In the genomic region with DNA sequence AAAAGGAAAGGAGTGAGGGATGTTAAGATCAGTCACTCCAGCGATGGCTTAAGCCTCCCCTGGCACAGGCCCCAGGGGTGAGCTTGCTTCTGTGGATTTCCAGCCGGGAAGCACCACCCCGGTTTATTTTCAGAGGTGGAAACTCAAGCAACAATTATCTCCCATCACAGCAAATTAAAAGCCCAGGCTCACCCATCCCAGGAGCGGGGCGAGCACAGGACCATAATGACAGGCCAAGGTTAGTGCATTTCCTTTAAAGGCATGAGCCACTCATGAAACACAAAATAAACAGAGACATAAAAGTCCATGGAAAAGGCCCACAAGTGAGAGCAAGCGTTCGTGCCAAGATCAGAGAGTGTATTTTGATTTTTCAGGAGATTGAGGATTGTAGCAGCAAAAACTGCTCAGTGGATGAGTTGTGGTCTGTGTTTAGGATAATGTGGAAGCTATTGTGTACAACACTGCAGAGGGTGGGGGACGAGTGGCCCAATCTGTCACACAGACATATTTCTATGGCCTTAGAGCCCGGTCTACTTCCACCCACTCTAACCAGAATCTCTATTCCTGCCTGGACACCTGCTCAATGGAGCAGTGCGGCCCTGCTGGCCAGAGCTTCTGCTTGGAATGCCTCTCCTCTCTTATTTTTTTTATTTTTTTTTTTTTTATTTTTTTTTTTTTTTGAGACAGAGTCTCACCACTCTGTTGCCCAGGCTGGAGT, we compare ENCODE assay signal across 15 cellular contexts.
DNase-seq lines count a peak whose midpoint lies in the region; ATAC-seq and TF ChIP-seq lines count a peak whose summit lies in the region.
"Had no signal": no experiment of that assay in that cellular context is flagged by ENCODE, and none has a peak within 500 bp of the region (broad histone marks: within the 10 kb centered on the region; RNA-seq: fewer than 3 reads in every experiment).

No MANE protein-coding gene starts in this region.

- H3F3A ChIP-seq in PC-3 (ENCODE audit: low read length, unreplicated experiment), result no peaks in the 10 kb centered on the region

- H3K36me3 ChIP-seq in HEK293 (ENCODE audit: control insufficient read depth in 2 of 2, insufficient read depth in 1 of 2, low read length in 2 of 2) (no peaks in the 10 kb centered on the region), PC-3 (ENCODE audit: low read depth, low read length) (no peaks in the 10 kb centered on the region), hepatocyte (replicated peaks; ENCODE audit: insufficient read depth, low read depth) (no peaks in the 10 kb centered on the region)

- H3K79me2 ChIP-seq in PC-3 (ENCODE audit: low read length) (no peaks in the 10 kb centered on the region), hepatocyte (no peaks in the 10 kb centered on the region)

- intact Hi-C loops in PC-3 (cut with micrococcal nuclease), result loop anchor here (5.0 kb wide), 1 partner anchor 111 kb away; the partner anchor contains the start of gene CDC42EP3

- no peak for TF ChIP-seq CTCF in HEK293 (tag by site-specific recombination; IDR thresholded peaks at IDR 0.05)
- no peak for TF ChIP-seq CTCF in PC-3 (conservative IDR thresholded peaks at IDR 0.05; ENCODE audit: low read depth, low read length)
- TF ChIP-seq CTCF in hepatocyte (IDR thresholded peaks at IDR 0.05; ENCODE audit: poor library complexity), result no peak

- ATAC-seq in PC-3 (peak; percentile 51), HG03196 (IDR thresholded peaks at IDR 0.05; ENCODE audit: unreplicated experiment) (no peak)
- ATAC-seq: stimulated activated naive CD8-positive, alpha-beta T cell treated with anti-CD3 and anti-CD28 coated beads, Interleukin-15, Interleukin-2, amounts not matched to agents 100 U/mL and 50 U/mL, for 24 hours had no signal

- BruUV-seq in PC-3 (replicated peaks; lab: Mats Ljungman, UMichigan), result no TSS peak

- DNase-seq in PC-3 (peak; percentile 62), hepatocyte (ENCODE audit: low spot score) (no peak), stromal cell of bone marrow (ENCODE audit: low read depth) (peak; percentile 43), NK-92 (lab: John Stamatoyannopoulos, UW; ENCODE audit: unreplicated experiment) (no peak)
- no peak for DNase-seq in activated effector memory CD4-positive, alpha-beta T cell treated with Interleukin-2 at 50 U/mL for 16 hours
- DNase-seq: activated CD4-positive, alpha-beta T cell treated with anti-CD3 and anti-CD28 coated beads, Interleukin-2, amount 10 ng/mL, durations not matched to agents 7 days and 5 days; activated gamma-delta T cell; Calu3; cerebellar nuclear complex; NCI-H526 treated with DMSO at 0.1 percent for 48 hours; occipital lobe; stimulated activated CD4-positive, alpha-beta T cell treated with anti-CD3 and anti-CD28 coated beads, Interleukin-2, amount 100 ng/mL, for 24 hours; stimulated activated naive CD8-positive, alpha-beta T cell treated with anti-CD3 and anti-CD28 coated beads, Interleukin-15, Interleukin-2, amounts not matched to agents 100 U/mL and 50 U/mL, for 24 hours had no signal

- H4K20me1 ChIP-seq in PC-3 (ENCODE audit: low read length) (no peaks in the 10 kb centered on the region), hepatocyte (ENCODE audit: insufficient read depth, poor library complexity, severe bottlenecking) (no peaks in the 10 kb centered on the region)

- H3K27me3 ChIP-seq in PC-3 (ENCODE audit: low read length) (no peaks in the 10 kb centered on the region), hepatocyte (no peaks in the 10 kb centered on the region)

- H3K4me2 ChIP-seq in PC-3 (ENCODE audit: low read length) (peak overlapping the region; percentile 72), hepatocyte (no peak overlapping the region)

- H3K27ac ChIP-seq in HEK293 (ENCODE audit: extremely low read depth, low read depth, low read length) (peak overlapping the region; percentile 2; the same call in 1 of the 2 replicates), PC-3 (ENCODE audit: low read length) (peak overlapping the region; percentile 26), hepatocyte (peak overlapping the region; percentile 18)

- H2AFZ ChIP-seq in PC-3 (ENCODE audit: low read length) (peak overlapping the region; percentile 39), hepatocyte (no peak overlapping the region)

- POLR2A ChIA-PET in HEK293 (lab: Yijun Ruan, JAX) (no interaction called here), PC-3 (lab: Charles Lee; ENCODE audit: unreplicated experiment) (no interaction called here)

- H3K9me3 ChIP-seq in HEK293 (ENCODE audit: control insufficient read depth, insufficient read depth, low read depth, low read length) (no peaks in the 10 kb centered on the region; the same call in 1 of the 2 replicates), PC-3 (ENCODE audit: low read length) (0 out of 2 replicates have a peak, but pooled peaks cover under 1% of the 10 kb centered on the region), hepatocyte (ENCODE audit: low read depth) (no peaks in the 10 kb centered on the region)

- 75% methylated on average over 10 of the region's 10 CpGs for WGBS in hepatocyte (ENCODE audit: low lambda C conversion rate, missing lambda C conversion rate)

- H3K9me2 ChIP-seq in PC-3 (replicated peaks; ENCODE audit: low read length) (no peaks in the 10 kb centered on the region), hepatocyte (replicated peaks; ENCODE audit: insufficient read depth) (no peaks in the 10 kb centered on the region)

- no peak overlapping the region for H3K4me3 ChIP-seq in HEK293 (ENCODE audit: low read depth, low read length)
- no peak overlapping the region for H3K4me3 ChIP-seq in PC-3 (ENCODE audit: low read length)
- no peak overlapping the region for H3K4me3 ChIP-seq in hepatocyte

- H3K4me1 ChIP-seq in HEK293 (ENCODE audit: control insufficient read depth, insufficient read depth, low read length) (peaks cover 11% of the 10 kb centered on the region; the same call in 1 of the 2 replicates), PC-3 (ENCODE audit: insufficient read depth, low read length) (peaks cover 51% of the 10 kb centered on the region), hepatocyte (ENCODE audit: insufficient read depth) (peaks cover 39% of the 10 kb centered on the region)

- H3K9ac ChIP-seq in PC-3 (ENCODE audit: low read length), result no peak overlapping the region

- CTCF ChIA-PET in HEK293 (lab: Yijun Ruan, JAX), result interaction anchor here (1.1 to 1.3 kb wide), 2 partner anchors 49 to 50 kb away, joined by 3 read pairs; no protein-coding TSS in a partner anchor
- CTCF ChIA-PET in PC-3 (lab: Charles Lee), result no interaction called here

TF ChIP-seq in HEK293, 187 proteins besides CTCF, POLR2A, EP300 and RAD21:
- no peak for TF ChIP-seq ZSCAN5A (tag by site-specific recombination; IDR thresholded peaks at IDR 0.05)
- no peak for TF ChIP-seq ZFP37 (tag by site-specific recombination; IDR thresholded peaks at IDR 0.05)
- TF ChIP-seq SP7 (tag by site-specific recombination; IDR thresholded peaks at IDR 0.05), result peak; percentile 82
- no peak for TF ChIP-seq ZNF792 (tag by site-specific recombination; IDR thresholded peaks at IDR 0.05)
- TF ChIP-seq ZNF211 (tag by site-specific recombination; IDR thresholded peaks at IDR 0.05; ENCODE audit: low read depth), result no peak
- TF ChIP-seq, protein P1, sequence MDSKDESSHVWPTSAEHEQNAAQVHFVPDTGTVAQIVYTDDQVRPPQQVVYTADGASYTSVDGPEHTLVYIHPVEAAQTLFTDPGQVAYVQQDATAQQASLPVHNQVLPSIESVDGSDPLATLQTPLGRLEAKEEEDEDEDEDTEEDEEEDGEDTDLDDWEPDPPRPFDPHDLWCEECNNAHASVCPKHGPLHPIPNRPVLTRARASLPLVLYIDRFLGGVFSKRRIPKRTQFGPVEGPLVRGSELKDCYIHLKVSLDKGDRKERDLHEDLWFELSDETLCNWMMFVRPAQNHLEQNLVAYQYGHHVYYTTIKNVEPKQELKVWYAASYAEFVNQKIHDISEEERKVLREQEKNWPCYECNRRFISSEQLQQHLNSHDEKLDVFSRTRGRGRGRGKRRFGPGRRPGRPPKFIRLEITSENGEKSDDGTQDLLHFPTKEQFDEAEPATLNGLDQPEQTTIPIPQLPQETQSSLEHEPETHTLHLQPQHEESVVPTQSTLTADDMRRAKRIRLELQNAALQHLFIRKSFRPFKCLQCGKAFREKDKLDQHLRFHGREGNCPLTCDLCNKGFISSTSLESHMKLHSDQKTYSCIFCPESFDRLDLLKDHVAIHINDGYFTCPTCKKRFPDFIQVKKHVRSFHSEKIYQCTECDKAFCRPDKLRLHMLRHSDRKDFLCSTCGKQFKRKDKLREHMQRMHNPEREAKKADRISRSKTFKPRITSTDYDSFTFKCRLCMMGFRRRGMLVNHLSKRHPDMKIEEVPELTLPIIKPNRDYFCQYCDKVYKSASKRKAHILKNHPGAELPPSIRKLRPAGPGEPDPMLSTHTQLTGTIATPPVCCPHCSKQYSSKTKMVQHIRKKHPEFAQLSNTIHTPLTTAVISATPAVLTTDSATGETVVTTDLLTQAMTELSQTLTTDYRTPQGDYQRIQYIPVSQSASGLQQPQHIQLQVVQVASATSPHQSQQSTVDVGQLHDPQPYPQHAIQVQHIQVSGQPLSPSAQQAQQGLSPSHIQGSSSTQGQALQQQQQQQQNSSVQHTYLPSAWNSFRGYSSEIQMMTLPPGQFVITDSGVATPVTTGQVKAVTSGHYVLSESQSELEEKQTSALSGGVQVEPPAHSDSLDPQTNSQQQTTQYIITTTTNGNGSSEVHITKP (tag by site-specific recombination; IDR thresholded peaks at IDR 0.05), result peak; percentile 74
- TF ChIP-seq ZNF658 (tag by site-specific recombination; IDR thresholded peaks at IDR 0.05), result no peak
- TF ChIP-seq ZNF214 (tag by site-specific recombination; IDR thresholded peaks at IDR 0.05; ENCODE audit: borderline replicate concordance), result no peak

Comparison
In these comparisons a context has a peak if more than half of its experiments do, and no peak if none do; other contexts are left out.
1. DNase-seq: peak in PC-3 (single experiment) and stromal cell of bone marrow (single experiment); none in hepatocyte (single experiment), NK-92 (single experiment) and activated effector memory CD4-positive, alpha-beta T cell treated with Interleukin-2 at 50 U/mL for 16 hours (single experiment).
2. Peak in every context shown above with its lines, with median percentiles within 50 percentile points of each other: H3K27ac ChIP-seq.